In genomic region chr5:69001605-69002004, GRCh38 we compare ENCODE assay signal across 2 cellular contexts.
TF ChIP-seq lines count a peak whose summit lies in the region.

No MANE protein-coding gene starts in this region.

TF ChIP-seq in Ishikawa, 13 proteins besides CTCF, POLR2A, EP300 and RAD21 (continued from another document):
- TF ChIP-seq TAF1 (IDR thresholded peaks at IDR 0.05; ENCODE audit: low read depth): no peak
TF ChIP-seq in Ishikawa: peak in this region for 1.

TF ChIP-seq in GM12878, 131 proteins besides CTCF, POLR2A, EP300 and RAD21 (continued from another document):
- no peak for TF ChIP-seq IRF5 (IDR thresholded peaks at IDR 0.05; ENCODE audit: borderline replicate concordance)
TF ChIP-seq in GM12878: peak in this region for 1.
